In the genomic region with DNA sequence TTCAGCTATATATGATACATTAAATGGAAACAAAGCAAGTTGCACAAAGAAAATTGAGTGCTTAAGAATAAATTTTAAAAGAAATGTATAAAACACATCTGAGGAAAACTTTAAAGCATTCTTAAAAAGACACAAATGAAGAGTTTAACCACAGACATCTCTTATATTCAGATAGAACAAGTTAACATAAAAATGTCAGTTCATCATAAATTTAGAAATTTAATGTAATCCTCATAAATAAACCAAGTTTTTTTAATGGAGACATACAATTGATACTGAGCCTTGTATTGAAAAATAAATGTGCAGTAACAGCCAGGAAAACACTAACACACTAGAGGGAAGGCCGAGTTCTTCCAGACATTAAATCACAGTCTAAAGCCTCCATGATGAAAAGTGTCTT, we compare ENCODE assay signal across 23 cellular contexts.
"Had no signal": no experiment of that assay in that cellular context is flagged by ENCODE, and none has a peak within 500 bp of the region (broad histone marks: within the 10 kb centered on the region; RNA-seq: fewer than 3 reads in every experiment).

No MANE protein-coding gene starts in this region.

- H3K9me3 Mint-ChIP-seq: activated T-helper 1 cell treated with anti-CD3 and anti-CD28 coated beads, Interleukin-12 subunit alpha, Interleukin-12 subunit beta, Interleukin-2, Interleukin-4 antibody, amounts not matched to agents 30 ng/mL and 10 ng/mL and 1 ng/mL, durations not matched to agents 14 hours and 24 hours and 36 hours; dendritic cell treated with granulocyte-macrophage colony-stimulating factor and Interleukin-4, amounts not matched to agents 40 ng/mL and 50 ng/mL, for 4 days; immature natural killer cell had no signal

- H3K27me3 ChIP-seq: body of pancreas, cardiac muscle cell, tibial nerve had no signal

- H3K36me3 ChIP-seq: cardiac muscle cell, WERI-Rb-1 had no signal

- H3K4me3 ChIP-seq: body of pancreas, cardiac muscle cell, lower lobe of right lung, tibial nerve had no signal

- H3K27ac Mint-ChIP-seq: activated T-helper 1 cell treated with anti-CD3 and anti-CD28 coated beads, Interleukin-12 subunit alpha, Interleukin-12 subunit beta, Interleukin-2, Interleukin-4 antibody, amounts not matched to agents 30 ng/mL and 10 ng/mL and 1 ng/mL, durations not matched to agents 14 hours and 24 hours and 36 hours; dendritic cell treated with granulocyte-macrophage colony-stimulating factor and Interleukin-4, amounts not matched to agents 40 ng/mL and 50 ng/mL, for 4 days; progenitor cell of endocrine pancreas had no signal

- FAIRE-seq: TTC549 had no signal

- H3K27ac ChIP-seq: body of pancreas, cardiac muscle cell, lower lobe of right lung, tibial nerve, WERI-Rb-1 had no signal

- H3K27me3 Mint-ChIP-seq: dendritic cell treated with granulocyte-macrophage colony-stimulating factor and Interleukin-4, amounts not matched to agents 40 ng/mL and 50 ng/mL, for 4 days; naive thymus-derived CD4-positive, alpha-beta T cell; progenitor cell of endocrine pancreas; stimulated activated naive CD8-positive, alpha-beta T cell treated with anti-CD3 and anti-CD28 coated beads, Interleukin-15, amount 100 ng/mL, for 72 hours; T-cell had no signal

- ATAC-seq: body of pancreas; left lobe of liver; lower lobe of right lung; naive thymus-derived CD4-positive, alpha-beta T cell; stimulated activated naive CD8-positive, alpha-beta T cell treated with anti-CD3 and anti-CD28 coated beads, Interleukin-15, amount 100 ng/mL, for 72 hours; T-cell had no signal

- H3K9me3 ChIP-seq: body of pancreas, lower lobe of right lung, tibial nerve had no signal

- H3K4me3 Mint-ChIP-seq: activated T-helper 1 cell treated with anti-CD3 and anti-CD28 coated beads, Interleukin-12 subunit alpha, Interleukin-12 subunit beta, Interleukin-2, Interleukin-4 antibody, amounts not matched to agents 30 ng/mL and 10 ng/mL and 1 ng/mL, durations not matched to agents 14 hours and 24 hours and 36 hours; dendritic cell treated with granulocyte-macrophage colony-stimulating factor and Interleukin-4, amounts not matched to agents 40 ng/mL and 50 ng/mL, for 4 days; stimulated activated naive CD8-positive, alpha-beta T cell treated with anti-CD3 and anti-CD28 coated beads, Interleukin-15, amount 100 ng/mL, for 72 hours had no signal

- DNase-seq: activated CD4-positive, alpha-beta T cell treated with anti-CD3 and anti-CD28 coated beads for 1 hour; activated CD4-positive, alpha-beta T cell treated with anti-CD3 and anti-CD28 coated beads, Interleukin-2, amount 50 U/mL, for 1 hour; activated gamma-delta T cell treated with Interleukin-2 at 50 U/mL for 16 hours; anterior cingulate cortex; body of pancreas; effector CD4-positive, alpha-beta T cell; erythroblast; foreskin fibroblast; immature natural killer cell; lower lobe of right lung; naive thymus-derived CD4-positive, alpha-beta T cell; retina; stimulated activated CD4-positive, alpha-beta T cell treated with anti-CD3 and anti-CD28 coated beads, Interleukin-2, amount 100 ng/mL, for 48 hours; stimulated activated naive CD8-positive, alpha-beta T cell treated with anti-CD3 and anti-CD28 coated beads, Interleukin-15, amount 100 ng/mL, for 72 hours; T-cell; WERI-Rb-1 had no signal
